Comparison of ENCODE assay signal across 1 cellular context in genomic region chr6:137791281-137792159, GRCh38.
TF ChIP-seq lines count a peak whose summit lies in the region.

No MANE protein-coding gene starts in this region.

TF ChIP-seq in GM12878, 131 proteins besides CTCF, POLR2A, EP300 and RAD21:
- 0 out of 2 replicates have a peak, but pooled peaks have one; percentile 30 for TF ChIP-seq ZNF687 (IDR thresholded peaks at IDR 0.05)
- TF ChIP-seq PBX3 (IDR thresholded peaks at IDR 0.05; ENCODE audit: insufficient replicate concordance, low read depth, low read length) = no peak
- TF ChIP-seq BMI1 (IDR thresholded peaks at IDR 0.05; ENCODE audit: borderline replicate concordance) = no peak
- peak; percentile 37; the same call in 1 of the 2 replicates for TF ChIP-seq RUNX3 (IDR thresholded peaks at IDR 0.05; ENCODE audit: low read length)
